ENCODE assay signal across 19 cellular contexts in genomic region chr5:23025604-23026003, GRCh38.
"Had no signal": no experiment of that assay in that cellular context is flagged by ENCODE, and none has a peak within 500 bp of the region (broad histone marks: within the 10 kb centered on the region; RNA-seq: fewer than 3 reads in every experiment).

No MANE protein-coding gene starts in this region.

- H3K27me3 ChIP-seq: adrenal gland, Peyer's patch, SJSA1 had no signal

- DNase-seq: activated CD4-positive, alpha-beta T cell treated with anti-CD3 and anti-CD28 coated beads for 4 hours; activated CD8-positive, alpha-beta memory T cell treated with anti-CD3 and anti-CD28 coated beads, Interleukin-2, amount 50 U/mL, for 4 hours; activated CD8-positive, alpha-beta T cell treated with anti-CD3 and anti-CD28 coated beads for 36 hours; activated naive CD4-positive, alpha-beta T cell treated with anti-CD3 and anti-CD28 coated beads, Interleukin-2, amount 50 U/mL, for 16 hours; activated naive CD8-positive, alpha-beta T cell treated with anti-CD3 and anti-CD28 coated beads, Interleukin-2, amount 10 ng/mL, durations not matched to agents 7 days and 5 days; adrenal gland; anterior cingulate cortex; caudate nucleus; KBM-7; NCI-H1092; NCI-H1417; NCI-H2081; NCI-H2227 treated with DMSO at 0.1 percent for 48 hours; NCI-H526; NK-92 treated with Interleukin-12 subunit alpha and Interleukin-12 subunit beta, amount 100 ng/mL, for 24 hours; Peyer's patch; SHP77 had no signal

- H3K36me3 ChIP-seq: adrenal gland, Peyer's patch, SJSA1 had no signal

- H3K4me3 ChIP-seq: adrenal gland, Peyer's patch, SJSA1 had no signal

- ATAC-seq: activated CD4-positive, CD25-positive, alpha-beta regulatory T cell treated with anti-CD3 and anti-CD28 coated beads, Interleukin-2, amount 50 U/mL, for 24 hours; activated CD8-positive, alpha-beta T cell treated with anti-CD3 and anti-CD28 coated beads for 36 hours had no signal

- H3K27ac ChIP-seq: adrenal gland, Peyer's patch, SJSA1 had no signal

- H3K9me3 ChIP-seq: adrenal gland, Peyer's patch, SJSA1 had no signal

- H3K4me1 ChIP-seq: adrenal gland, Peyer's patch, SJSA1 had no signal
